19 cellular contexts compared by ENCODE assay signal in the genomic region with DNA sequence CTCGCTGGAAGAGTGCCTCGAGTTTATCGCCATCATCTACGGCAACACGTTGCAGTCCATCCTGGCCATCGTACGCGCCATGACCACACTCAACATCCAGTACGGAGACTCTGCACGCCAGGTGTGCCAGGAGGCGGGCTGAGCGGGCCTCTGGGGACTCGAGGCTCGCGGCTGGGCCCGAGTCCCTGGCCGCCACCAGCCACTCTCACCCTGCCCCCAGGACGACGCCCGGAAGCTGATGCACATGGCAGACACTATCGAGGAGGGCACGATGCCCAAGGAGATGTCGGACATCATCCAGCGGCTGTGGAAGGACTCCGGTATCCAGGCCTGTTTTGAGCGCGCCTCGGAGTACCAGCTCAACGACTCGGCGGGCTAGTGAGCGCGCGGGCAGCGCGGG. TPM values are rescaled to one million over a fixed set of nuclear protein-coding genes. Genes with fewer than 3 reads are reported as not detected.
"Had no signal": no experiment of that assay in that cellular context is flagged by ENCODE, and none has a peak within 500 bp of the region (broad histone marks: within the 10 kb centered on the region; RNA-seq: fewer than 3 reads in every experiment).

No MANE protein-coding gene starts in this region.

- H3K9me3 ChIP-seq: ascending aorta, gastrocnemius medialis, ovary, prostate gland, suprapubic skin, tibial artery, upper lobe of right lung had no signal

- H3K27ac Mint-ChIP-seq: activated naive CD8-positive, alpha-beta T cell treated with anti-CD3 and anti-CD28 coated beads for 36 hours; activated T-cell treated with anti-CD3 and anti-CD28 coated beads, Interleukin-2, amount 50 U/mL, for 72 hours; effector memory CD8-positive, alpha-beta T cell; mesothelial cell of epicardium; nephron progenitor cell had no signal

- H3K36me3 Mint-ChIP-seq: activated naive CD8-positive, alpha-beta T cell treated with anti-CD3 and anti-CD28 coated beads for 36 hours; brain; mesothelial cell of epicardium; naive B cell had no signal

- H3K36me3 ChIP-seq: cardiac muscle cell, gastrocnemius medialis, ovary, prostate gland, upper lobe of right lung had no signal

- H3K4me1 ChIP-seq: prostate gland had no signal

- DNase-seq: cortex of kidney had no signal

- H3K4me3 ChIP-seq: cardiac muscle cell, ovary, prostate gland, suprapubic skin, tibial artery, upper lobe of right lung had no signal

- H3K27ac ChIP-seq: ascending aorta, cardiac muscle cell, gastrocnemius medialis, ovary, prostate gland, suprapubic skin, tibial artery, upper lobe of right lung, VCaP had no signal

- H3K27me3 ChIP-seq: cardiac muscle cell had no signal

- H3K4me3 Mint-ChIP-seq: activated naive CD8-positive, alpha-beta T cell treated with anti-CD3 and anti-CD28 coated beads for 36 hours; brain; mesothelial cell of epicardium; nephron progenitor cell had no signal

RNA-seq across cellular contexts. Expression of a gene that starts 1.9 kb away (rescaled TPM):
- total RNA-seq: activated T-cell treated with anti-CD3 and anti-CD28 coated beads, Interleukin-2, amount 50 U/mL, for 72 hours; cardiac muscle cell; gastrocnemius medialis; left colon; ovary; prostate gland; upper lobe of right lung had no signal
- polyA plus RNA-seq: cardiac muscle cell, liver, ovary had no signal

RNA-seq across cellular contexts. Expression of a gene that starts 11.8 kb away (rescaled TPM):
- total RNA-seq: activated T-cell treated with anti-CD3 and anti-CD28 coated beads, Interleukin-2, amount 50 U/mL, for 72 hours; ascending aorta; left colon; upper lobe of right lung had no signal
